Comparison of ENCODE assay signal across 8 cellular contexts in the genomic region with DNA sequence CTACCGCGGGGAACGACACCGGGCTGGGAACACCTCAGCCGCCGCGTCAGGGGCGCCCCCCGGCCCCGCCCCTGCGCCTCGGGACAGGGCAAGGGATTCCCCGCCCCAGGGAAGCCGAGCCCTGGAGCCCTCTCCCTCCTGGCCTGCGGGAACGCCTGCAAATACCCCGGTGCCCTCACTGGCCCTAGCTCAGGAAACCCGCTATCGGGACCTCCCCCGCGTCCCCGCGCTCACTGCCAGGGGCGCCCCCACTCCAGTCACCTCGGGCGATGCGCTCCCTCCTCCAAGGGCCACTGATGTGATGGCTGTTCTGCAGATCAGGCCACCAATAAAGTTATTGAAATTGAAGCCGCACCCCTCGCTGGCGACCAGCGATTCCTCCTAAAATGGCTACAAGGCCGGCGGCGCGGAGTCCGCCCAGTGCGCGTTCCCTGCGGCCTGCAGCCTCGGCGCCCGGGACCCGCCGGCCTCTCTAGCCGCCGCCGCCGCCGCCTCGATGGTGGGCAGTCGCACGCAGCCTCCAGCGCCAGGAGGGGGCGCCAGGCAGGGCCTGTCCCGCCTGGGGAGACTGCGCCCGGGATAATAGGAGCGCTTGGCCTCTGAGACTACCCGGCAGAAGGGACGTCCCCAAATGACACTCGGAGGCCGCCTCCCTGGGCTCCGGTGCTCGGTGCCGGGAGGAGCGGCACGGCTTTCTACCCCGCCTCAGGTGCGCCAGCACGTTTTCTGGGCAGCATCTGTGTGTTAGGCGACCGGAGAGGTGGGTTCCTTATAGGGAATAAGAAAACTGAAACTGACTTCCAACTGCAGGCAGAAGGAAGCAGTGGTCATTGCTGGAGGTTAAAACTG. TPM values are rescaled to one million over a fixed set of nuclear protein-coding genes. Genes with fewer than 3 reads are reported as not detected.
A peak's percentile ranks its signal among the peaks of the same experiment; 100 is the strongest.
DNase-seq lines count a peak whose midpoint lies in the region; ATAC-seq, FAIRE-seq and TF ChIP-seq lines count a peak whose summit lies in the region.

A gene with protein sequence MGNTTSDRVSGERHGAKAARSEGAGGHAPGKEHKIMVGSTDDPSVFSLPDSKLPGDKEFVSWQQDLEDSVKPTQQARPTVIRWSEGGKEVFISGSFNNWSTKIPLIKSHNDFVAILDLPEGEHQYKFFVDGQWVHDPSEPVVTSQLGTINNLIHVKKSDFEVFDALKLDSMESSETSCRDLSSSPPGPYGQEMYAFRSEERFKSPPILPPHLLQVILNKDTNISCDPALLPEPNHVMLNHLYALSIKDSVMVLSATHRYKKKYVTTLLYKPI (minus strand): TSS at position 303 of the 849 bp plus-strand sequence. CDS start 326 bp downstream, outside the sequence.

- peak; percentile 74; the same call in 1 of the 2 replicates for TF ChIP-seq POLR2A in GM12892 (IDR thresholded peaks at IDR 0.05; ENCODE audit: low read depth, low read length)
- TF ChIP-seq POLR2A in adrenal gland (IDR thresholded peaks at IDR 0.05), result peak; percentile 83 to 96

- peaks cover 20% of the 10 kb centered on the region for H3K36me3 Mint-ChIP-seq in type B pancreatic cell

- H3K27ac ChIP-seq in adrenal gland (peak within 1 kb of the TSS; percentile 65 to 96 (median 94)), heart right ventricle (peak within 1 kb of the TSS; percentile 74 to 98 (median 94))

- H3K9me3 ChIP-seq in adrenal gland (replicated peaks in 1 of 3) (no peaks in the 10 kb centered on the region), heart right ventricle (no peaks in the 10 kb centered on the region)

- ATAC-seq in HG02798 (IDR thresholded peaks at IDR 0.05; ENCODE audit: poor library complexity, unreplicated experiment) (peak; percentile 93), heart right ventricle (peak; percentile 95 to 99 (median 97))

- H3K36me3 ChIP-seq in adrenal gland (replicated peaks in 1 of 2) (no peaks in the 10 kb centered on the region), heart right ventricle (peaks cover 0 to 32% (median 0%) of the 10 kb centered on the region in 9 donors)

- H3K27me3 ChIP-seq in adrenal gland (no peaks in the 10 kb centered on the region), heart right ventricle (no peaks in the 10 kb centered on the region)

- intact Hi-C loops in adrenal gland (cut with DNase I), result loop anchor here (2.0 to 5.0 kb wide), 2 partner anchors 70 kb away; partner anchors contain the start of gene CHD1L (in 2 of the 2)
- intact Hi-C loops in heart right ventricle (cut with DNase I), result loop anchor here (1.0 to 5.0 kb wide), 5 partner anchors 55 to 71 kb away; partner anchors contain the start of genes CHD1L (in 7 of the 10) and FMO5 (in 2 of the 10)
- intact Hi-C loops in posterior cingulate gyrus (cut with DNase I), result loop anchor here (1.0 kb wide), 1 partner anchor 70 kb away; the partner anchor contains the start of gene CHD1L

- H3K4me1 Mint-ChIP-seq in type B pancreatic cell (ENCODE audit: unreplicated experiment), result peaks cover 20% of the 10 kb centered on the region

- H3K4me1 ChIP-seq in adrenal gland (replicated peaks in 1 of 2) (peaks cover 17 to 53% of the 10 kb centered on the region in 2 donors), heart right ventricle (peaks cover 3 to 60% (median 47%) of the 10 kb centered on the region in 9 donors)

- no peaks in the 10 kb centered on the region for H3K27me3 Mint-ChIP-seq in type B pancreatic cell

- TF ChIP-seq CTCF in adrenal gland (IDR thresholded peaks at IDR 0.05) (peak; percentile 61 to 98 (median 90)), heart right ventricle (IDR thresholded peaks at IDR 0.05) (peak; percentile 84 to 100 (median 96)), type B pancreatic cell (conservative IDR thresholded peaks at IDR 0.05) (peak; percentile 94)

- peak; percentile 83 for DNase-seq in GM12892 (ENCODE audit: insufficient read length)
- DNase-seq in NCI-H1417 (lab: John Stamatoyannopoulos, UW), result peak; percentile 96 to 100 (median 96)
- peak; percentile 96 for DNase-seq in SW480 (ENCODE audit: low spot score)
- peak; percentile 95 to 98 (median 97) for DNase-seq in adrenal gland
- DNase-seq in heart right ventricle, result peak; percentile 96
- peak; percentile 90 to 99 (median 96) for DNase-seq in posterior cingulate gyrus
- DNase-seq in type B pancreatic cell (ENCODE audit: extremely low spot score, unreplicated experiment), result peak; percentile 99

- WGBS in adrenal gland, 4 donors, result 0 to 1% (median 0%) methylated on average over 14 to 72 of the region's 72 CpGs
- WGBS in heart right ventricle, 2 donors, result 1% methylated on average over 72 of the region's 72 CpGs

- H3K4me3 Mint-ChIP-seq in type B pancreatic cell, result peak within 1 kb of the TSS; percentile 99

- H3K9me3 Mint-ChIP-seq in type B pancreatic cell, result peaks cover 5% of the 10 kb centered on the region

- H3K4me3 ChIP-seq in adrenal gland (peak within 1 kb of the TSS; percentile 59 to 87 (median 83)), heart right ventricle (peak within 1 kb of the TSS; percentile 58 to 99 (median 90))

- peak within 1 kb of the TSS; percentile 99 for H3K27ac Mint-ChIP-seq in type B pancreatic cell

- peak; percentile 89 for FAIRE-seq in GM12892 (lab: Jason Lieb, UNC)

RNA-seq across cellular contexts. Expression of the gene that starts here (rescaled TPM):
- polyA plus RNA-seq in GM12892 (2012; ENCODE audit: missing spikeins), result 5.7 TPM
- total RNA-seq in adrenal gland, result 10 to 100 TPM in 6 of 8 donors, 1 to 10 TPM in 2; 9.3 to 23.0 (median 14.4) TPM
- polyA plus RNA-seq in adrenal gland, result 10 to 100 TPM in 1 of 3 donors, 1 to 10 TPM in 2; 4.3 to 28.1 (median 9.7) TPM
- 10 to 100 TPM; 23.2 to 40.2 (median 34.9) TPM for total RNA-seq in heart right ventricle
- polyA plus RNA-seq in heart right ventricle, result 10 to 100 TPM in 1 of 2 donors, 1 to 10 TPM in 1; 9.1 to 10.5 TPM
- total RNA-seq in type B pancreatic cell (ENCODE audit: low replicate concordance), result 16.9 and 23.1 TPM in 2 replicates

Comparison
In these comparisons a context has a peak if more than half of its experiments do, and no peak if none do; other contexts are left out.
1. Peak in every context shown above with its lines: DNase-seq, ATAC-seq, H3K4me3 ChIP-seq and H3K27ac ChIP-seq.